Comparison of ENCODE assay signal across 18 cellular contexts in genomic region chr4:156137971-156138581, GRCh38.
DNase-seq lines count a peak whose midpoint lies in the region; ATAC-seq lines count a peak whose summit lies in the region.
"Had no signal": no experiment of that assay in that cellular context is flagged by ENCODE, and none has a peak within 500 bp of the region (broad histone marks: within the 10 kb centered on the region; RNA-seq: fewer than 3 reads in every experiment).

No MANE protein-coding gene starts in this region.

- H3K4me1 Mint-ChIP-seq in activated CD8-positive, alpha-beta T cell treated with anti-CD3 and anti-CD28 coated beads, Interleukin-2, amount 10 ng/mL, durations not matched to agents 7 days and 5 days (ENCODE audit: low read depth): no peaks in the 10 kb centered on the region
- no peaks in the 10 kb centered on the region for H3K4me1 Mint-ChIP-seq in activated naive CD8-positive, alpha-beta T cell treated with anti-CD3 and anti-CD28 coated beads for 36 hours

- no peaks in the 10 kb centered on the region for H3K36me3 ChIP-seq in GM23248 (ENCODE audit: low read depth)
- no peaks in the 10 kb centered on the region for H3K36me3 ChIP-seq in ectodermal cell (ENCODE audit: control insufficient read depth, insufficient read depth, low read length)
- H3K36me3 ChIP-seq: ascending aorta, tibial nerve had no signal

- no peaks in the 10 kb centered on the region for H3K27me3 Mint-ChIP-seq in activated CD8-positive, alpha-beta T cell treated with anti-CD3 and anti-CD28 coated beads, Interleukin-2, amount 10 ng/mL, durations not matched to agents 7 days and 5 days (ENCODE audit: low read depth)
- H3K27me3 Mint-ChIP-seq in activated naive CD8-positive, alpha-beta T cell treated with anti-CD3 and anti-CD28 coated beads for 36 hours: no peaks in the 10 kb centered on the region

- H3K27me3 ChIP-seq in GM23248 (replicated peaks; ENCODE audit: insufficient read depth) (no peaks in the 10 kb centered on the region), ectodermal cell (ENCODE audit: control insufficient read depth, insufficient read depth, low read length, poor library complexity, severe bottlenecking) (no peaks in the 10 kb centered on the region)
- H3K27me3 ChIP-seq: ascending aorta, tibial nerve had no signal

- H3K36me3 Mint-ChIP-seq in activated CD8-positive, alpha-beta T cell treated with anti-CD3 and anti-CD28 coated beads, Interleukin-2, amount 10 ng/mL, durations not matched to agents 7 days and 5 days (ENCODE audit: low read depth): no peaks in the 10 kb centered on the region
- H3K36me3 Mint-ChIP-seq in activated naive CD8-positive, alpha-beta T cell treated with anti-CD3 and anti-CD28 coated beads for 36 hours: no peaks in the 10 kb centered on the region

- H3K9me3 ChIP-seq in GM23248 (ENCODE audit: low read depth) (no peaks in the 10 kb centered on the region), ectodermal cell (ENCODE audit: control insufficient read depth, low read length) (no peaks in the 10 kb centered on the region)
- H3K9me3 ChIP-seq: ascending aorta, psoas muscle, tibial nerve had no signal

- no peak overlapping the region for H3K9ac ChIP-seq in GM23248

- DNase-seq in GM23248 (no peak), NCI-H345 treated with DMSO at 0.1 percent for 48 hours (lab: John Stamatoyannopoulos, UW; ENCODE audit: unreplicated experiment) (peak; percentile 74), retina (peak; percentile 54), NCI-H2107 (lab: John Stamatoyannopoulos, UW) (no peak)
- DNase-seq in activated CD8-positive, alpha-beta T cell treated with anti-CD3 and anti-CD28 coated beads, Interleukin-2, amount 10 ng/mL, durations not matched to agents 7 days and 5 days: no peak
- no peak for DNase-seq in activated naive CD8-positive, alpha-beta T cell treated with anti-CD3 and anti-CD28 coated beads for 36 hours
- DNase-seq: activated effector memory CD4-positive, alpha-beta T cell treated with Interleukin-2 at 50 U/mL for 16 hours; cortex of kidney; H9; islet precursor cell; midbrain; psoas muscle had no signal

- no peak overlapping the region for H3K4me2 ChIP-seq in GM23248 (ENCODE audit: unreplicated experiment)

- H2AFZ ChIP-seq in GM23248: peak overlapping the region; percentile 26; the same call in 1 of the 2 replicates

- no peaks in the 10 kb centered on the region for H3K9me2 ChIP-seq in GM23248 (ENCODE audit: insufficient read depth)

- H3K4me3 Mint-ChIP-seq in activated CD8-positive, alpha-beta T cell treated with anti-CD3 and anti-CD28 coated beads, Interleukin-2, amount 10 ng/mL, durations not matched to agents 7 days and 5 days: no peak overlapping the region
- H3K4me3 Mint-ChIP-seq in activated naive CD8-positive, alpha-beta T cell treated with anti-CD3 and anti-CD28 coated beads for 36 hours: no peak overlapping the region
- H3K4me3 Mint-ChIP-seq: H9 had no signal

- H3K9me3 Mint-ChIP-seq in activated CD8-positive, alpha-beta T cell treated with anti-CD3 and anti-CD28 coated beads, Interleukin-2, amount 10 ng/mL, durations not matched to agents 7 days and 5 days (ENCODE audit: insufficient read depth): no peaks in the 10 kb centered on the region
- H3K9me3 Mint-ChIP-seq in activated naive CD8-positive, alpha-beta T cell treated with anti-CD3 and anti-CD28 coated beads for 36 hours: no peaks in the 10 kb centered on the region
- H3K9me3 Mint-ChIP-seq: H9 had no signal

- in situ Hi-C loops in GM23248 (cut with MboI): no loop called here

- H4K20me1 ChIP-seq in GM23248 (ENCODE audit: insufficient read depth): no peaks in the 10 kb centered on the region

- H3K27ac ChIP-seq in GM23248 (no peak overlapping the region), ectodermal cell (ENCODE audit: insufficient read depth, low read depth, low read length, poor library complexity, severe bottlenecking) (peak overlapping the region; percentile 84)
- H3K27ac ChIP-seq: ascending aorta, psoas muscle, tibial nerve had no signal

- no peaks in the 10 kb centered on the region for H3K4me1 ChIP-seq in GM23248 (ENCODE audit: insufficient read depth)
- H3K4me1 ChIP-seq in ectodermal cell (ENCODE audit: control insufficient read depth, insufficient read depth, low read length): peaks cover 12% of the 10 kb centered on the region
- H3K4me1 ChIP-seq: ascending aorta, psoas muscle, tibial nerve had no signal

- POLR2A ChIA-PET in activated CD8-positive, alpha-beta T cell treated with anti-CD3 and anti-CD28 coated beads, Interleukin-2, amount 10 ng/mL, durations not matched to agents 7 days and 5 days (lab: Charles Lee): no interaction called here

- ATAC-seq in GM21381 (IDR thresholded peaks at IDR 0.05; ENCODE audit: unreplicated experiment): no peak
- ATAC-seq in activated CD8-positive, alpha-beta T cell treated with anti-CD3 and anti-CD28 coated beads, Interleukin-2, amount 10 ng/mL, durations not matched to agents 7 days and 5 days: no peak
- ATAC-seq: esophagus mucosa, Panc1, psoas muscle had no signal

- no peak overlapping the region for H3K4me3 ChIP-seq in GM23248
- no peak overlapping the region for H3K4me3 ChIP-seq in ectodermal cell (ENCODE audit: insufficient read depth, low read depth, low read length)
- H3K4me3 ChIP-seq: ascending aorta, psoas muscle, tibial nerve had no signal

- no peaks in the 10 kb centered on the region for H3K79me2 ChIP-seq in GM23248 (ENCODE audit: insufficient read depth)

- no peaks in the 10 kb centered on the region for H3F3A ChIP-seq in GM23248 (ENCODE audit: insufficient read depth)

- 38 to 47% methylated on average over 7 of the region's 7 CpGs for WGBS in GM23248 (ENCODE audit: low coverage in 1 of 2, low lambda C conversion rate in 2 of 2, missing lambda C conversion rate in 2 of 2), 2 experiments
- 17 to 41% methylated on average over 5 to 7 of the region's 7 CpGs for WGBS in ectodermal cell, 2 experiments

- H3K27ac Mint-ChIP-seq in activated CD8-positive, alpha-beta T cell treated with anti-CD3 and anti-CD28 coated beads, Interleukin-2, amount 10 ng/mL, durations not matched to agents 7 days and 5 days: no peak overlapping the region
- no peak overlapping the region for H3K27ac Mint-ChIP-seq in activated naive CD8-positive, alpha-beta T cell treated with anti-CD3 and anti-CD28 coated beads for 36 hours
- H3K27ac Mint-ChIP-seq: H9 had no signal

- CTCF ChIA-PET in activated CD8-positive, alpha-beta T cell treated with anti-CD3 and anti-CD28 coated beads, Interleukin-2, amount 10 ng/mL, durations not matched to agents 7 days and 5 days (lab: Charles Lee): no interaction called here

Comparison
In these comparisons a context has a peak if more than half of its experiments do, and no peak if none do; other contexts are left out.
1. DNase-seq: peak in NCI-H345 treated with DMSO at 0.1 percent for 48 hours (single experiment) and retina (single experiment); none in GM23248 (single experiment), NCI-H2107 (single experiment), activated CD8-positive, alpha-beta T cell treated with anti-CD3 and anti-CD28 coated beads, Interleukin-2, amount 10 ng/mL, durations not matched to agents 7 days and 5 days (single experiment) and activated naive CD8-positive, alpha-beta T cell treated with anti-CD3 and anti-CD28 coated beads for 36 hours (single experiment).